In the genomic region with DNA sequence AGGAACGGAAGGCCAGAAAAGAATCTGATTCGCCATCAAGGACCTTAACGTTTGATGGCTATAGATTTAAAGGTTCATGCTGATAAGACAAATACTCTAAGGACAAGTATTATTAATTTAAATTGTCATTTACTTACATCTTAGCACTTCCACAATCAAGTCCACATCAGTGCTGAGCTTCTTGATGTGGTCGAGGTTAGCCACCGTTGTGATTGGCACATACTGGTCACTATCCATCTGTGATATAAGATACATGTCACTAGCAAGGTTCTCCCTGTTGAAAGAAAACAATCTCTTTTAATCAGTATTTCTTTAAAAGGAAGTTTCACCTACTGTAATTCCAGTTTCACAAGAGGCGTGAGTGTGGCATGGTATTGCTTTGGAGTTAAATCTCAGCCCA, we compare ENCODE assay signal across 20 cellular contexts.
DNase-seq lines count a peak whose midpoint lies in the region; ATAC-seq, FAIRE-seq and TF ChIP-seq lines count a peak whose summit lies in the region.
"Had no signal": no experiment of that assay in that cellular context is flagged by ENCODE, and none has a peak within 500 bp of the region (broad histone marks: within the 10 kb centered on the region; RNA-seq: fewer than 3 reads in every experiment).

No MANE protein-coding gene starts in this region.

- H3K36me3 Mint-ChIP-seq in natural killer cell: no peaks in the 10 kb centered on the region

- no peak for TF ChIP-seq CTCF in natural killer cell (IDR thresholded peaks at IDR 0.05)

- no peak for FAIRE-seq in HTR-8/SVneo (lab: Jason Lieb, UNC)
- FAIRE-seq: A549, D721Med, G401.6, GM12891, GM19239 had no signal

- no peak overlapping the region for H3K4me3 ChIP-seq in Jurkat, Clone E6-1 (ENCODE audit: low read length)
- H3K4me3 ChIP-seq: A549; BLaER1 treated with 17β-estradiol and CSF1 and Interleukin-3, amounts not matched to agents 10 nM and 100 nM had no signal

- intact Hi-C loops in natural killer cell (cut with micrococcal nuclease): no loop called here

- no peaks in the 10 kb centered on the region for H3K27me3 Mint-ChIP-seq in natural killer cell (ENCODE audit: low read depth in 2 of 2)
- H3K27me3 Mint-ChIP-seq: B cell; CD4-positive, alpha-beta T cell had no signal

- peak overlapping the region; percentile 40 to 45 for H3K27ac Mint-ChIP-seq in natural killer cell
- H3K27ac Mint-ChIP-seq: B cell; CD4-positive, alpha-beta T cell; CD8-positive, alpha-beta T cell had no signal

- H3K4me1 Mint-ChIP-seq in natural killer cell: peaks cover 41 to 45% of the 10 kb centered on the region in 2 donors

- peak in 1 of 3 donors; percentile 57 for ATAC-seq in natural killer cell
- no peak for ATAC-seq in GM19324 (IDR thresholded peaks at IDR 0.05; ENCODE audit: low FRiP score, unreplicated experiment)
- ATAC-seq in HG03159 (IDR thresholded peaks at IDR 0.05; ENCODE audit: unreplicated experiment): no peak
- ATAC-seq: A549; CD8-positive, alpha-beta T cell had no signal

- DNase-seq in Jurkat, Clone E6-1 (ENCODE audit: low read depth, low spot score): peak; percentile 20
- peak; percentile 40 for DNase-seq in MV-4-11 (lab: John Stamatoyannopoulos, UW)
- DNase-seq in natural killer cell: no peak
- no peak for DNase-seq in HTR-8/SVneo (ENCODE audit: insufficient read length, low spot score)
- DNase-seq: AML-193; Caco-2; Calu3; CD4-positive, alpha-beta T cell; CD8-positive, alpha-beta T cell; DMS79 treated with DMSO at 0.1 percent for 48 hours; GF-D8 had no signal

- no peak overlapping the region for H3K4me3 Mint-ChIP-seq in natural killer cell
- H3K4me3 Mint-ChIP-seq: B cell; CD4-positive, alpha-beta T cell; CD8-positive, alpha-beta T cell had no signal

- no peaks in the 10 kb centered on the region for H3K9me3 Mint-ChIP-seq in natural killer cell
- H3K9me3 Mint-ChIP-seq: CD4-positive, alpha-beta T cell; CD8-positive, alpha-beta T cell had no signal

Comparison
In these comparisons a context has a peak if more than half of its experiments do, and no peak if none do; other contexts are left out.
1. DNase-seq: peak in Jurkat, Clone E6-1 (single experiment) and MV-4-11 (single experiment); none in natural killer cell (single experiment) and HTR-8/SVneo (single experiment).